25 cellular contexts compared by ENCODE assay signal in the genomic region with DNA sequence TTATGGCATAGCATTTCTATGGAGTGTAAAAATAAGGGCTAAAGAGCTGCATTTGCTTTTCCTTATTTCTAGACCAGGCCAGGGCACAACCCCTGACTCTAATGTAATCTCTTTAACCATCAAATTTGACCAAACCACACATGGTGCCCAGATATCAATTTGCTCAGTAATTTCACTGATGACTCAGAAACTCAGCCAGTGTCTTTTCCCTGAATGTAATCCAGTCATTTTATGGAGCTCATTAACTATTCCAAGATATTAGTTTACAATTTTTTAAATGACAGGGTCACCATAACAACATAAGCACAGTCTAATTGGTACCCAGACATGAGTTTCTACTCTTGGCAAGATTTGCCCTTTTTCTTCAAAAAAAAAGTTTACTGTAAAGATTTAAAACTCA.
A peak's percentile ranks its signal among the peaks of the same experiment; 100 is the strongest.
DNase-seq lines count a peak whose midpoint lies in the region; ATAC-seq and TF ChIP-seq lines count a peak whose summit lies in the region.
"Had no signal": no experiment of that assay in that cellular context is flagged by ENCODE, and none has a peak within 500 bp of the region (broad histone marks: within the 10 kb centered on the region; RNA-seq: fewer than 3 reads in every experiment).

No MANE protein-coding gene starts in this region.

- H3K27ac ChIP-seq in PC-3 (ENCODE audit: low read length) (no peak overlapping the region), esophagus muscularis mucosa (replicated peaks in 1 of 4) (no peak overlapping the region)
- H3K27ac ChIP-seq: C4-2B, RWPE1 had no signal

- peak; percentile 40 for ATAC-seq in PC-3
- ATAC-seq in stimulated activated memory B cell treated with anti-CD40 and anti-IgM and Interleukin-4, amounts not matched to agents 10 μg/mL and 1 μg/mL and 100 μg/mL, for 72 hours: no peak
- ATAC-seq: CD8-positive, alpha-beta T cell; GM23338; K562 had no signal

- TF ChIP-seq EP300 in esophagus muscularis mucosa (IDR thresholded peaks at IDR 0.05): no peak

- POLR2A ChIA-PET in PC-3 (lab: Charles Lee; ENCODE audit: unreplicated experiment): no interaction called here

- H3K36me3 ChIP-seq in PC-3 (ENCODE audit: low read depth, low read length) (no peaks in the 10 kb centered on the region), esophagus muscularis mucosa (no peaks in the 10 kb centered on the region)
- H3K36me3 ChIP-seq: MG63 had no signal

- H3K9me3 ChIP-seq in PC-3 (ENCODE audit: low read length) (no peaks in the 10 kb centered on the region), esophagus muscularis mucosa (no peaks in the 10 kb centered on the region)
- H3K9me3 ChIP-seq: MG63 had no signal

- H3K4me1 Mint-ChIP-seq in stimulated activated memory B cell treated with anti-CD40 and anti-IgM and Interleukin-4, amounts not matched to agents 10 μg/mL and 1 μg/mL and 100 μg/mL, for 72 hours: no peaks in the 10 kb centered on the region
- H3K4me1 Mint-ChIP-seq: B cell, GM23338 had no signal

- H3K4me2 ChIP-seq in PC-3 (ENCODE audit: low read length): no peak overlapping the region
- H3K4me2 ChIP-seq: GM23338 had no signal

- H3K27ac Mint-ChIP-seq in stimulated activated memory B cell treated with anti-CD40 and anti-IgM and Interleukin-4, amounts not matched to agents 10 μg/mL and 1 μg/mL and 100 μg/mL, for 72 hours: no peak overlapping the region
- H3K27ac Mint-ChIP-seq: B cell; CD8-positive, alpha-beta T cell; GM23338; H9; HFFc6 had no signal

- H3K36me3 Mint-ChIP-seq in stimulated activated memory B cell treated with anti-CD40 and anti-IgM and Interleukin-4, amounts not matched to agents 10 μg/mL and 1 μg/mL and 100 μg/mL, for 72 hours: no peaks in the 10 kb centered on the region
- H3K36me3 Mint-ChIP-seq: CD8-positive, alpha-beta T cell had no signal

- H4K20me1 ChIP-seq in PC-3 (ENCODE audit: low read length): no peaks in the 10 kb centered on the region

- BruUV-seq in PC-3 (replicated peaks; lab: Mats Ljungman, UMichigan): no TSS peak

- H3K4me3 Mint-ChIP-seq in stimulated activated memory B cell treated with anti-CD40 and anti-IgM and Interleukin-4, amounts not matched to agents 10 μg/mL and 1 μg/mL and 100 μg/mL, for 72 hours: no peak overlapping the region
- H3K4me3 Mint-ChIP-seq: B cell; CD8-positive, alpha-beta T cell; GM23338; H9; HFFc6 had no signal

- no peaks in the 10 kb centered on the region for H3K79me2 ChIP-seq in PC-3 (ENCODE audit: low read length)

- TF ChIP-seq CTCF in PC-3 (conservative IDR thresholded peaks at IDR 0.05; ENCODE audit: low read depth, low read length) (no peak), esophagus muscularis mucosa (IDR thresholded peaks at IDR 0.05) (no peak), retinal pigment epithelial cell (conservative IDR thresholded peaks at IDR 0.05; ENCODE audit: low read depth, low read length) (no peak)

- no peak overlapping the region for H3K9ac ChIP-seq in PC-3 (ENCODE audit: low read length)

- peaks cover 14% of the 10 kb centered on the region for H3K27me3 Mint-ChIP-seq in stimulated activated memory B cell treated with anti-CD40 and anti-IgM and Interleukin-4, amounts not matched to agents 10 μg/mL and 1 μg/mL and 100 μg/mL, for 72 hours

- H3K27me3 ChIP-seq in PC-3 (ENCODE audit: low read length) (no peaks in the 10 kb centered on the region), esophagus muscularis mucosa (peaks cover 0 to 5% (median 0%) of the 10 kb centered on the region in 4 donors)
- H3K27me3 ChIP-seq: MG63 had no signal

- no peaks in the 10 kb centered on the region for H3K9me3 Mint-ChIP-seq in stimulated activated memory B cell treated with anti-CD40 and anti-IgM and Interleukin-4, amounts not matched to agents 10 μg/mL and 1 μg/mL and 100 μg/mL, for 72 hours
- H3K9me3 Mint-ChIP-seq: CD8-positive, alpha-beta T cell; GM23338; HFFc6 had no signal

- TF ChIP-seq POLR2A in esophagus muscularis mucosa (IDR thresholded peaks at IDR 0.05; ENCODE audit: low read depth): no peak

- CTCF ChIA-PET in PC-3 (lab: Charles Lee): no interaction called here

- no peak overlapping the region for H2AFZ ChIP-seq in PC-3 (ENCODE audit: low read length)
- H2AFZ ChIP-seq: GM23338 had no signal

- intact Hi-C loops in PC-3 (cut with micrococcal nuclease) (no loop called here), esophagus muscularis mucosa (cut with DNase I) (no loop called here)

- H3K4me3 ChIP-seq in PC-3 (ENCODE audit: low read length): no peak overlapping the region
- no peak overlapping the region for H3K4me3 ChIP-seq in esophagus muscularis mucosa
- no peak overlapping the region for H3K4me3 ChIP-seq in retinal pigment epithelial cell (ENCODE audit: low read length)
- H3K4me3 ChIP-seq: GM23338, K562, MG63 had no signal

- H3K9me2 ChIP-seq in PC-3 (replicated peaks; ENCODE audit: low read length): no peaks in the 10 kb centered on the region

- DNase-seq in EL (peak; percentile 42), PC-3 (no peak), esophagus muscularis mucosa (ENCODE audit: extremely low spot score) (peak; percentile 19), retinal pigment epithelial cell (ENCODE audit: low read depth) (peak; percentile 59), DMS79 treated with DMSO at 0.1 percent for 48 hours (lab: John Stamatoyannopoulos, UW) (no peak), mucosa of gallbladder (ENCODE audit: low spot score) (no peak)
- DNase-seq: CD8-positive, alpha-beta T cell; DMS 273 treated with DMSO at 0.1 percent for 48 hours; DMS79; H9; HFFc6; Kasumi-1; MG63; NCI-H1105 treated with DMSO at 0.1 percent for 48 hours; NCI-H2029; NCI-H446; NCI-H524 treated with DMSO at 0.1 percent for 48 hours; NCI-H774; SHP77 had no signal

- no peaks in the 10 kb centered on the region for H3F3A ChIP-seq in PC-3 (ENCODE audit: low read length, unreplicated experiment)

- no peaks in the 10 kb centered on the region for H3K4me1 ChIP-seq in PC-3 (ENCODE audit: insufficient read depth, low read length)
- no peaks in the 10 kb centered on the region for H3K4me1 ChIP-seq in esophagus muscularis mucosa

Comparison
In these comparisons a context has a peak if more than half of its experiments do, and no peak if none do; other contexts are left out.
1. DNase-seq: peak in EL (single experiment), esophagus muscularis mucosa (single experiment) and retinal pigment epithelial cell (single experiment); none in PC-3 (single experiment), DMS79 treated with DMSO at 0.1 percent for 48 hours (single experiment) and mucosa of gallbladder (single experiment).